8 cellular contexts compared by ENCODE assay signal in genomic region chr14:20606190-20606901, GRCh38. TPM values are rescaled to one million over a fixed set of nuclear protein-coding genes. Genes with fewer than 3 reads are reported as not detected.
A peak's percentile ranks its signal among the peaks of the same experiment; 100 is the strongest.
DNase-seq lines count a peak whose midpoint lies in the region; ATAC-seq and TF ChIP-seq lines count a peak whose summit lies in the region.

No MANE protein-coding gene starts in this region.

- H3K4ac ChIP-seq in neuronal stem cell (ENCODE audit: low read length), result no peak overlapping the region

- no peak overlapping the region for H3K4me3 ChIP-seq in MM.1S (ENCODE audit: low read length)
- no peak overlapping the region for H3K4me3 ChIP-seq in neuronal stem cell (ENCODE audit: low read length in 2 of 2)

- DNase-seq in G401 (ENCODE audit: low spot score), result peak; percentile 32
- DNase-seq in MM.1S, result no peak
- DNase-seq in chondrocyte (ENCODE audit: low spot score), result no peak
- DNase-seq in neuronal stem cell (ENCODE audit: low spot score), result no peak
- no peak for DNase-seq in NCI-H2227 (lab: John Stamatoyannopoulos, UW; ENCODE audit: unreplicated experiment)

- H3K27ac ChIP-seq in MM.1S (ENCODE audit: low read length) (no peak overlapping the region), neuronal stem cell (replicated peaks; ENCODE audit: low read length) (no peak overlapping the region)

- no peak overlapping the region for H2AFZ ChIP-seq in MM.1S (ENCODE audit: low read length)
- H2AFZ ChIP-seq in neuronal stem cell (ENCODE audit: low read length), result no peak overlapping the region

- H3K27me3 ChIP-seq in MM.1S (replicated peaks; ENCODE audit: insufficient read depth, low read length) (no peaks in the 10 kb centered on the region), neuronal stem cell (ENCODE audit: control insufficient read depth in 3 of 3, insufficient read depth in 3 of 3, low read depth in 1 of 3, low read length in 3 of 3) (peaks cover 0 to 3% (median 0%) of the 10 kb centered on the region in 3 experiments)

- H2BK120ac ChIP-seq in neuronal stem cell (ENCODE audit: low read depth, low read length), result no peak overlapping the region

- H4K8ac ChIP-seq in neuronal stem cell (ENCODE audit: low read depth, low read length), result no peak overlapping the region

- H2BK15ac ChIP-seq in neuronal stem cell (ENCODE audit: low read length), result no peak overlapping the region

- H2AK5ac ChIP-seq in neuronal stem cell (ENCODE audit: low read depth, low read length), result no peak overlapping the region

- no peaks in the 10 kb centered on the region for H3K36me3 Mint-ChIP-seq in chondrocyte (ENCODE audit: low read depth)

- no peak overlapping the region for H3K9ac ChIP-seq in MM.1S (ENCODE audit: low read length)
- no peak overlapping the region for H3K9ac ChIP-seq in neuronal stem cell (ENCODE audit: low read depth, low read length, poor library complexity)

- H3K27me3 Mint-ChIP-seq in chondrocyte (ENCODE audit: low read depth), result no peaks in the 10 kb centered on the region

- no peak overlapping the region for H3K14ac ChIP-seq in neuronal stem cell (ENCODE audit: low read length)

- TF ChIP-seq CTCF in MM.1S (IDR thresholded peaks at IDR 0.05; ENCODE audit: low read length), result peak; percentile 17; the same call in 1 of the 2 replicates
- TF ChIP-seq CTCF in chondrocyte (IDR thresholded peaks at IDR 0.05), result peak; percentile 67

- in situ Hi-C loops in G401 (cut with HindIII; ENCODE audit: low sequenced_read_pairs), result no loop called here

- H3K18ac ChIP-seq in neuronal stem cell (ENCODE audit: low read length), result no peak overlapping the region

- no peaks in the 10 kb centered on the region for H3K4me1 ChIP-seq in MM.1S (ENCODE audit: low read length)
- H3K4me1 ChIP-seq in neuronal stem cell (ENCODE audit: control insufficient read depth in 2 of 2, insufficient read depth in 1 of 2, low read depth in 1 of 2, low read length in 2 of 2), result no peaks in the 10 kb centered on the region

- H3K79me2 ChIP-seq in MM.1S (ENCODE audit: low read length), result no peaks in the 10 kb centered on the region

- WGBS in neuronal stem cell (ENCODE audit: extremely low coverage in 2 of 2, insufficient read length in 2 of 2, insufficient replicate concordance in 1 of 2), 2 donors, result no CpG with 5 or more reads among the region's 8 CpGs

- no peaks in the 10 kb centered on the region for H3K4me1 Mint-ChIP-seq in chondrocyte (ENCODE audit: low read depth)

- H2BK5ac ChIP-seq in neuronal stem cell (ENCODE audit: low read length), result no peak overlapping the region

- H3K9me3 ChIP-seq in MM.1S (replicated peaks; ENCODE audit: insufficient read depth, low read length) (no peaks in the 10 kb centered on the region), neuronal stem cell (replicated peaks in 1 of 2; ENCODE audit: control insufficient read depth in 2 of 2, insufficient read depth in 1 of 2, low read depth in 1 of 2, low read length in 2 of 2) (no peaks in the 10 kb centered on the region)

- H3F3A ChIP-seq in MM.1S (ENCODE audit: insufficient read depth, low read length), result peaks cover 5% of the 10 kb centered on the region; the same call in 1 of the 2 replicates

- no peaks in the 10 kb centered on the region for H4K20me1 ChIP-seq in MM.1S (ENCODE audit: insufficient read depth, low read length)

- no peak overlapping the region for H2BK12ac ChIP-seq in neuronal stem cell (ENCODE audit: low read length)

- H3K79me1 ChIP-seq in neuronal stem cell (ENCODE audit: low read depth, low read length), result no peaks in the 10 kb centered on the region

- H3K23ac ChIP-seq in neuronal stem cell (ENCODE audit: low read depth, low read length, poor library complexity), result no peak overlapping the region

- ATAC-seq in HG02885 (IDR thresholded peaks at IDR 0.05; ENCODE audit: poor library complexity, unreplicated experiment), result no peak
- no peak for ATAC-seq in HG03571 (IDR thresholded peaks at IDR 0.05; ENCODE audit: unreplicated experiment)
- ATAC-seq in GM18520 (IDR thresholded peaks at IDR 0.05; ENCODE audit: unreplicated experiment), result no peak

- H4K91ac ChIP-seq in neuronal stem cell (ENCODE audit: low read depth, low read length, poor library complexity), result no peak overlapping the region

- no peak overlapping the region for H3K4me3 Mint-ChIP-seq in chondrocyte (ENCODE audit: unreplicated experiment)

- H3K36me3 ChIP-seq in MM.1S (replicated peaks; ENCODE audit: insufficient read depth, low read length), result no peaks in the 10 kb centered on the region
- no peaks in the 10 kb centered on the region for H3K36me3 ChIP-seq in neuronal stem cell (replicated peaks in 1 of 2; ENCODE audit: control insufficient read depth in 2 of 2, insufficient read depth in 2 of 2, low read length in 2 of 2)

- no peaks in the 10 kb centered on the region for H3K9me3 Mint-ChIP-seq in chondrocyte (ENCODE audit: low read depth)

- H3K9me2 ChIP-seq in MM.1S (replicated peaks; ENCODE audit: insufficient read depth, low read length), result no peaks in the 10 kb centered on the region

- H3K4me2 ChIP-seq in MM.1S (ENCODE audit: low read depth, low read length), result no peak overlapping the region
- H3K4me2 ChIP-seq in neuronal stem cell (ENCODE audit: insufficient read depth, low read length, poor library complexity, severe bottlenecking), result peak overlapping the region; percentile 13

- H3K27ac Mint-ChIP-seq in chondrocyte (ENCODE audit: unreplicated experiment), result no peak overlapping the region

RNA-seq across cellular contexts. Expression of gene RNASE12, which starts 15.2 kb away (rescaled TPM):
- total RNA-seq in G401 (2014; rRNA removed; shearing (Covaris generic)), result not detected in 2 replicates
- not detected in 3 replicates for total RNA-seq in chondrocyte
- polyA plus RNA-seq in neuronal stem cell (2013, experiment 1 of 2), result not detected
- not detected for polyA plus RNA-seq in neuronal stem cell (2013, experiment 2 of 2)

RNA-seq across cellular contexts. Expression of gene RNASE11, which starts 18.5 kb away (rescaled TPM):
- total RNA-seq in G401 (2014; rRNA removed; shearing (Covaris generic)), result not detected in 2 replicates
- not detected in 3 replicates for total RNA-seq in chondrocyte
- not detected for polyA plus RNA-seq in neuronal stem cell (2013, experiment 1 of 2)
- not detected for polyA plus RNA-seq in neuronal stem cell (2013, experiment 2 of 2)

RNA-seq across cellular contexts. Expression of gene OR6S1, which starts 35.1 kb away (rescaled TPM):
- total RNA-seq in G401 (2014; rRNA removed; shearing (Covaris generic)), result not detected in 2 replicates
- total RNA-seq in chondrocyte, result not detected in 3 replicates
- not detected for polyA plus RNA-seq in neuronal stem cell (2013, experiment 1 of 2)
- polyA plus RNA-seq in neuronal stem cell (2013, experiment 2 of 2), result not detected

RNA-seq across cellular contexts. Expression of gene RNASE9, which starts 45.5 kb away (rescaled TPM):
- total RNA-seq in G401 (2014; rRNA removed; shearing (Covaris generic)), result not detected in 2 replicates
- not detected in 3 replicates for total RNA-seq in chondrocyte
- not detected for polyA plus RNA-seq in neuronal stem cell (2013, experiment 1 of 2)
- polyA plus RNA-seq in neuronal stem cell (2013, experiment 2 of 2), result not detected
